ENCODE assay signal across 2 cellular contexts in the genomic region with DNA sequence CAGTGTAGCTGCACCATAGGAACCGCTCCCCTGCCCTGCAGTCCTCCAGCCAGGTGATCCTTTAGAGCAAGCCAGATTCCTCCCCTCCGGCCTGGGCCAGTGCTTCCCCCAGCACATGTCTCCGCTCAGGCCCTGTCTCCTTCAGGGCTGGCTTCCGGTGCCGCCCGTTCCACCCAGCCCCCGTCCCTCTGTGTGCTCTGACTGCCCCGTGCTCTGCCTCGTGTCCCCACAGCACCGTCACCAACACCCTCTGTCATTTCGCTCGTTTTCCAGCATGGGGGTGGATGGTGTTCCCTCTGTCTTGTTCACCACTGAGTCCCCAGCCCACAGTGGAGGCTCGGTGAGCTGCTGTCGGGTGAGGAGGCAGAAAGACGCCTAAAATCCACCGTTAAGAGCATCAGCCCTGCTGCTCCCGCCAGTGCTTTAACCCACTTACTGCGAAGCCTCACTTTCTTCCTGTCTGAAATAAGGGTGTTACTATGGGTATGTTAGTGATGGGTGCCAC.
TF ChIP-seq lines count a peak whose summit lies in the region.

No MANE protein-coding gene starts in this region.

TF ChIP-seq in SK-N-SH, 30 proteins besides CTCF, POLR2A, EP300 and RAD21:
- TF ChIP-seq, protein P1, sequence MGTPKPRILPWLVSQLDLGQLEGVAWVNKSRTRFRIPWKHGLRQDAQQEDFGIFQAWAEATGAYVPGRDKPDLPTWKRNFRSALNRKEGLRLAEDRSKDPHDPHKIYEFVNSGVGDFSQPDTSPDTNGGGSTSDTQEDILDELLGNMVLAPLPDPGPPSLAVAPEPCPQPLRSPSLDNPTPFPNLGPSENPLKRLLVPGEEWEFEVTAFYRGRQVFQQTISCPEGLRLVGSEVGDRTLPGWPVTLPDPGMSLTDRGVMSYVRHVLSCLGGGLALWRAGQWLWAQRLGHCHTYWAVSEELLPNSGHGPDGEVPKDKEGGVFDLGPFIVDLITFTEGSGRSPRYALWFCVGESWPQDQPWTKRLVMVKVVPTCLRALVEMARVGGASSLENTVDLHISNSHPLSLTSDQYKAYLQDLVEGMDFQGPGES (IDR thresholded peaks at IDR 0.05; ENCODE audit: low read depth, low read length), result no peak
- no peak for TF ChIP-seq TCF12 (IDR thresholded peaks at IDR 0.05)
- TF ChIP-seq FOXM1 (IDR thresholded peaks at IDR 0.05; ENCODE audit: low read depth), result no peak
- TF ChIP-seq, protein P2, sequence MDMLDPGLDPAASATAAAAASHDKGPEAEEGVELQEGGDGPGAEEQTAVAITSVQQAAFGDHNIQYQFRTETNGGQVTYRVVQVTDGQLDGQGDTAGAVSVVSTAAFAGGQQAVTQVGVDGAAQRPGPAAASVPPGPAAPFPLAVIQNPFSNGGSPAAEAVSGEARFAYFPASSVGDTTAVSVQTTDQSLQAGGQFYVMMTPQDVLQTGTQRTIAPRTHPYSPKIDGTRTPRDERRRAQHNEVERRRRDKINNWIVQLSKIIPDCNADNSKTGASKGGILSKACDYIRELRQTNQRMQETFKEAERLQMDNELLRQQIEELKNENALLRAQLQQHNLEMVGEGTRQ (IDR thresholded peaks at IDR 0.05; ENCODE audit: borderline replicate concordance, low read depth, low read length), result no peak

TF ChIP-seq in SK-N-SH treated with all-trans-retinoic acid at 6 μM for 48 hours, 23 proteins besides CTCF, POLR2A, EP300 and RAD21 (continued from another document):
- TF ChIP-seq, protein P3, sequence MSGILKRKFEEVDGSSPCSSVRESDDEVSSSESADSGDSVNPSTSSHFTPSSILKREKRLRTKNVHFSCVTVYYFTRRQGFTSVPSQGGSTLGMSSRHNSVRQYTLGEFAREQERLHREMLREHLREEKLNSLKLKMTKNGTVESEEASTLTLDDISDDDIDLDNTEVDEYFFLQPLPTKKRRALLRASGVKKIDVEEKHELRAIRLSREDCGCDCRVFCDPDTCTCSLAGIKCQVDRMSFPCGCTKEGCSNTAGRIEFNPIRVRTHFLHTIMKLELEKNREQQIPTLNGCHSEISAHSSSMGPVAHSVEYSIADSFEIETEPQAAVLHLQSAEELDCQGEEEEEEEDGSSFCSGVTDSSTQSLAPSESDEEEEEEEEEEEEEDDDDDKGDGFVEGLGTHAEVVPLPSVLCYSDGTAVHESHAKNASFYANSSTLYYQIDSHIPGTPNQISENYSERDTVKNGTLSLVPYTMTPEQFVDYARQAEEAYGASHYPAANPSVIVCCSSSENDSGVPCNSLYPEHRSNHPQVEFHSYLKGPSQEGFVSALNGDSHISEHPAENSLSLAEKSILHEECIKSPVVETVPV (CRISPR knock-in tag; IDR thresholded peaks at IDR 0.05), result no peak
- TF ChIP-seq ZNF70 (CRISPR knock-in tag; IDR thresholded peaks at IDR 0.05) (no peak), ZC3H10 (CRISPR knock-in tag; IDR thresholded peaks at IDR 0.05) (no peak), BACH2 (CRISPR knock-in tag; IDR thresholded peaks at IDR 0.05; ENCODE audit: borderline replicate concordance) (no peak), SNAI2 (CRISPR knock-in tag; IDR thresholded peaks at IDR 0.05) (no peak), ARNTL (CRISPR knock-in tag; IDR thresholded peaks at IDR 0.05; ENCODE audit: borderline replicate concordance, low read depth) (no peak), ZNF8 (CRISPR knock-in tag; IDR thresholded peaks at IDR 0.05) (no peak), ZFP3 (CRISPR knock-in tag; IDR thresholded peaks at IDR 0.05) (no peak), ZNF565 (CRISPR knock-in tag; conservative IDR thresholded peaks at IDR 0.05; ENCODE audit: low read depth) (no peak), PPARA (CRISPR knock-in tag; IDR thresholded peaks at IDR 0.05; ENCODE audit: borderline replicate concordance) (no peak)
